8 cellular contexts compared by ENCODE assay signal in the genomic region with DNA sequence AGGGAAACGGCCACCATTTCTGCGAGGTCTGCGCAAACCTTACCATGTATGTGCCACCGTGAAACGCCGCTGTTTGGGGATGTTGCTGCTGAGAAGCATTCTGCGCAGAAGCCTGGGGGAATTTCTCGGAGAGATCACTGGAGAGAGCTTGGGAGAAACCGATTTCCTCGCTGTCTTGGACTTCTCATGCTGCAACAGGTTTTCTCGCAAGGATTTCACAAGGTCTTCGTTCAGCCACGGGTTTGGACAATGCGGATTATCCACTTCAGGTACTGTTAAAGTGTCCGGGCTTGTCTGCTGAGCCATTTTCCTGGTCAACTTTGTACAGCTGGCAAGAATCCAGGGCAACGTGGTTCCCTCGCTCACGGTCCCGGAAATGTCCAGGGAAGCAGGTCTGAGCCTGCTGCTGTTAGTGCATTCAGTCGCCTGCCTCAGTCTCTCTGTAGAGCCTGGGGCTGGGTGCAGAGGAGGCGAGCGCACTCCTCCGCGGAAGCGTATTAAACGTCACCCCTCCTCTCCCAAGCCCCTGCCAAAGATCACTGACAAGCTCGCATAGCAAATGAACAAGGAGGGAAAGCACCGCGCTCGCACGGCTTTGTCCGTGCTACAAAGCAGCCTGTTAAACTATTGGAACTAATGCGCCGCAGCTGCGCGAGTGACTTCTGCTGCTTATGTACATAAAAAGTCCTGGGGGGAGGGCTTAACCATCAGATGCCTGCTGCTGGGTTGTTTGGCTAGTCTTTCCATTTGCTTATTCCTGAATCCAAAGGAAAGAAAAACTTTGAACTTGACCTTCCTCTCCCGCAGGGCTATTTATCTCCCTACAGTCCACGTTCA.
DNase-seq lines count a peak whose midpoint lies in the region; ATAC-seq and TF ChIP-seq lines count a peak whose summit lies in the region.

No MANE protein-coding gene starts in this region.

- 0 out of 4 replicates have a peak, but pooled peaks have one; percentile 7 to 20 for TF ChIP-seq EP300 in SK-N-SH (IDR thresholded peaks at IDR 0.05; ENCODE audit: borderline replicate concordance in 1 of 2, low read depth in 1 of 2, low read length in 1 of 2)
- TF ChIP-seq EP300 in stomach (IDR thresholded peaks at IDR 0.05) = no peak

- peak overlapping the region; percentile 82 for H3K4me2 ChIP-seq in SK-N-SH

- no peaks in the 10 kb centered on the region for H3K36me3 ChIP-seq in HUES64 (ENCODE audit: insufficient read depth, low read length)
- no peaks in the 10 kb centered on the region for H3K36me3 ChIP-seq in SK-N-SH (replicated peaks in 1 of 2; ENCODE audit: control insufficient read depth in 1 of 2, insufficient read depth in 2 of 2, low read length in 1 of 2)
- no peaks in the 10 kb centered on the region for H3K36me3 ChIP-seq in stomach

- TF ChIP-seq POLR2A in stomach (IDR thresholded peaks at IDR 0.05) = peak in 1 of 4 donors; percentile 37

- peak overlapping the region; percentile 62 for H3K4me3 ChIP-seq in HUES64 (ENCODE audit: low read length)
- H3K4me3 ChIP-seq in SK-N-SH (ENCODE audit: low read depth in 2 of 2, low read length in 1 of 2) = peak overlapping the region; percentile 79 to 85
- peak overlapping the region; percentile 56 to 64 (median 62) for H3K4me3 ChIP-seq in stomach

- peaks cover 14% of the 10 kb centered on the region for H3F3A ChIP-seq in SK-N-SH (replicated peaks; ENCODE audit: insufficient read depth)

- TF ChIP-seq CTCF in SK-N-SH (IDR thresholded peaks at IDR 0.05) (no peak), stomach (IDR thresholded peaks at IDR 0.05) (no peak)

- H4K20me1 ChIP-seq in SK-N-SH (ENCODE audit: insufficient read depth) = no peaks in the 10 kb centered on the region

- no peaks in the 10 kb centered on the region for H3K9me3 ChIP-seq in HUES64 (ENCODE audit: insufficient read depth, low read depth, low read length)
- no peaks in the 10 kb centered on the region for H3K9me3 ChIP-seq in SK-N-SH
- H3K9me3 ChIP-seq in stomach = no peaks in the 10 kb centered on the region

- H2AFZ ChIP-seq in SK-N-SH (ENCODE audit: low read depth) = peak overlapping the region; percentile 88

- no peak overlapping the region for H3K27ac ChIP-seq in HUES64 (ENCODE audit: low read depth, low read length)
- peak overlapping the region; percentile 78 to 90 for H3K27ac ChIP-seq in SK-N-SH (ENCODE audit: low read depth in 2 of 2, low read length in 1 of 2)
- H3K27ac ChIP-seq in stomach = peak overlapping the region; percentile 83 to 88 (median 85)

- peaks cover 7% of the 10 kb centered on the region; the same call in 1 of the 2 replicates for H3K79me2 ChIP-seq in SK-N-SH (ENCODE audit: insufficient read depth)

- H3K4me1 ChIP-seq in HUES64 (ENCODE audit: insufficient read depth, low read length) (peaks cover 8% of the 10 kb centered on the region), SK-N-SH (ENCODE audit: control insufficient read depth in 1 of 2, insufficient read depth in 2 of 2, low read depth in 1 of 2, low read length in 1 of 2) (peaks cover 12% of the 10 kb centered on the region in 2 experiments; a peak in 3 of 4 replicates), stomach (peaks cover 11 to 55% (median 27%) of the 10 kb centered on the region in 4 donors)

- TF ChIP-seq RAD21 in SK-N-SH (IDR thresholded peaks at IDR 0.05; ENCODE audit: low read length) = no peak

- H3K27me3 ChIP-seq in HUES64 (ENCODE audit: insufficient read depth, low read length) = peaks cover 39% of the 10 kb centered on the region
- H3K27me3 ChIP-seq in SK-N-SH (ENCODE audit: insufficient read depth) = no peaks in the 10 kb centered on the region
- H3K27me3 ChIP-seq in stomach = no peaks in the 10 kb centered on the region

- POLR2A ChIA-PET in SK-N-SH (lab: Yijun Ruan, JAX) = interaction anchor here (1.3 kb wide), 1 partner anchor 18 kb away, joined by 5 read pairs; no protein-coding TSS in a partner anchor

- intact Hi-C loops in stomach (cut with DNase I; ENCODE audit: low total_unique reads) = no loop called here

- no peaks in the 10 kb centered on the region for H3K9me2 ChIP-seq in SK-N-SH

- CTCF ChIA-PET in SK-N-SH (lab: Yijun Ruan, JAX) = interaction anchor here (0.6 to 1.6 kb wide), 8 partner anchors 11 to 387 kb away, joined by 3 to 8 read pairs (median 3); no protein-coding TSS in a partner anchor

- DNase-seq in NCI-H2171 treated with DMSO at 0.1 percent for 48 hours (lab: John Stamatoyannopoulos, UW) = peak; percentile 27
- DNase-seq in NCI-H2171 (lab: John Stamatoyannopoulos, UW) = no peak
- DNase-seq in SK-N-SH = peak; percentile 41
- DNase-seq in effector CD4-positive, alpha-beta T cell = peak; percentile 26
- peak; percentile 92 to 95 for DNase-seq in lung microvascular endothelial cell (ENCODE audit: low read depth in 2 of 2)
- DNase-seq in stomach = peak; percentile 76

- ATAC-seq in HG03521 (IDR thresholded peaks at IDR 0.05; ENCODE audit: unreplicated experiment) = no peak

- WGBS in HUES64 = 4% methylated on average over 38 of the region's 38 CpGs
- under 1% methylated on average over 26 of the region's 38 CpGs for WGBS in SK-N-SH (ENCODE audit: low lambda C conversion rate)
- WGBS in stomach, 5 donors = 1 to 4% (median 2%) methylated on average over 27 to 38 of the region's 38 CpGs

- H3K9ac ChIP-seq in HUES64 (ENCODE audit: low read depth, low read length) = peak overlapping the region; percentile 52; the same call in 1 of the 2 replicates
- peak overlapping the region; percentile 80 for H3K9ac ChIP-seq in SK-N-SH

TF ChIP-seq in SK-N-SH, 30 proteins besides CTCF, POLR2A, EP300 and RAD21 (continues in another document):
- TF ChIP-seq FOXJ3 (CRISPR knock-in tag; IDR thresholded peaks at IDR 0.05) (no peak), ELF1 (IDR thresholded peaks at IDR 0.05) (peak; percentile 38; the same call in 1 of the 2 replicates), SMC3 (IDR thresholded peaks at IDR 0.05; ENCODE audit: low read depth, low read length) (no peak), GATA2 (CRISPR knock-in tag; IDR thresholded peaks at IDR 0.05) (peak; percentile 10; the same call in 1 of the 2 replicates), MAX (IDR thresholded peaks at IDR 0.05; ENCODE audit: low read depth) (peak; percentile 79), EZH2phosphoT487 (IDR thresholded peaks at IDR 0.05; ENCODE audit: borderline replicate concordance, low read depth) (no peak), IRF3 (IDR thresholded peaks at IDR 0.05; ENCODE audit: low read depth, low read length) (no peak), GABPA (IDR thresholded peaks at IDR 0.05; ENCODE audit: low read depth) (no peak), TCF12 (IDR thresholded peaks at IDR 0.05) (no peak; the same call in 1 of the 2 replicates), RXRA (IDR thresholded peaks at IDR 0.05; ENCODE audit: borderline replicate concordance, low read depth) (no peak), SIN3A (IDR thresholded peaks at IDR 0.05; ENCODE audit: borderline replicate concordance, low read depth, low read length) (peak; percentile 47; the same call in 1 of the 2 replicates), RCOR1 (IDR thresholded peaks at IDR 0.05; ENCODE audit: low read length) (no peak; the same call in 1 of the 2 replicates), CHD2 (IDR thresholded peaks at IDR 0.05; ENCODE audit: low read length, partially characterized antibody) (peak; percentile 1)
- TF ChIP-seq, protein P1, sequence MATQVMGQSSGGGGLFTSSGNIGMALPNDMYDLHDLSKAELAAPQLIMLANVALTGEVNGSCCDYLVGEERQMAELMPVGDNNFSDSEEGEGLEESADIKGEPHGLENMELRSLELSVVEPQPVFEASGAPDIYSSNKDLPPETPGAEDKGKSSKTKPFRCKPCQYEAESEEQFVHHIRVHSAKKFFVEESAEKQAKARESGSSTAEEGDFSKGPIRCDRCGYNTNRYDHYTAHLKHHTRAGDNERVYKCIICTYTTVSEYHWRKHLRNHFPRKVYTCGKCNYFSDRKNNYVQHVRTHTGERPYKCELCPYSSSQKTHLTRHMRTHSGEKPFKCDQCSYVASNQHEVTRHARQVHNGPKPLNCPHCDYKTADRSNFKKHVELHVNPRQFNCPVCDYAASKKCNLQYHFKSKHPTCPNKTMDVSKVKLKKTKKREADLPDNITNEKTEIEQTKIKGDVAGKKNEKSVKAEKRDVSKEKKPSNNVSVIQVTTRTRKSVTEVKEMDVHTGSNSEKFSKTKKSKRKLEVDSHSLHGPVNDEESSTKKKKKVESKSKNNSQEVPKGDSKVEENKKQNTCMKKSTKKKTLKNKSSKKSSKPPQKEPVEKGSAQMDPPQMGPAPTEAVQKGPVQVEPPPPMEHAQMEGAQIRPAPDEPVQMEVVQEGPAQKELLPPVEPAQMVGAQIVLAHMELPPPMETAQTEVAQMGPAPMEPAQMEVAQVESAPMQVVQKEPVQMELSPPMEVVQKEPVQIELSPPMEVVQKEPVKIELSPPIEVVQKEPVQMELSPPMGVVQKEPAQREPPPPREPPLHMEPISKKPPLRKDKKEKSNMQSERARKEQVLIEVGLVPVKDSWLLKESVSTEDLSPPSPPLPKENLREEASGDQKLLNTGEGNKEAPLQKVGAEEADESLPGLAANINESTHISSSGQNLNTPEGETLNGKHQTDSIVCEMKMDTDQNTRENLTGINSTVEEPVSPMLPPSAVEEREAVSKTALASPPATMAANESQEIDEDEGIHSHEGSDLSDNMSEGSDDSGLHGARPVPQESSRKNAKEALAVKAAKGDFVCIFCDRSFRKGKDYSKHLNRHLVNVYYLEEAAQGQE (IDR thresholded peaks at IDR 0.05; ENCODE audit: low read depth, low read length) = no peak
- TF ChIP-seq, protein P2, sequence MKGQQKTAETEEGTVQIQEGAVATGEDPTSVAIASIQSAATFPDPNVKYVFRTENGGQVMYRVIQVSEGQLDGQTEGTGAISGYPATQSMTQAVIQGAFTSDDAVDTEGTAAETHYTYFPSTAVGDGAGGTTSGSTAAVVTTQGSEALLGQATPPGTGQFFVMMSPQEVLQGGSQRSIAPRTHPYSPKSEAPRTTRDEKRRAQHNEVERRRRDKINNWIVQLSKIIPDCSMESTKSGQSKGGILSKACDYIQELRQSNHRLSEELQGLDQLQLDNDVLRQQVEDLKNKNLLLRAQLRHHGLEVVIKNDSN (IDR thresholded peaks at IDR 0.05; ENCODE audit: borderline replicate concordance, low read depth) = no peak
